8 cellular contexts compared by ENCODE assay signal in genomic region chr10:117004627-117005453, GRCh38. TPM values are rescaled to one million over a fixed set of nuclear protein-coding genes. Genes with fewer than 3 reads are reported as not detected.
DNase-seq lines count a peak whose midpoint lies in the region; ATAC-seq and TF ChIP-seq lines count a peak whose summit lies in the region.

Gene SHTN1 (minus strand): TSS chr10:117005187. CDS start chr10:117005079, 108 bp downstream.

- H3K4me1 Mint-ChIP-seq in T-cell: peaks cover 5 to 10% (median 6%) of the 10 kb centered on the region in 3 donors

- H3K27me3 ChIP-seq in HCT116 (ENCODE audit: insufficient read depth, low read length) (no peaks in the 10 kb centered on the region), kidney epithelial cell (ENCODE audit: control insufficient read depth, insufficient read depth, low read length) (no peaks in the 10 kb centered on the region), spleen (replicated peaks in 1 of 7) (peaks cover 0 to 49% (median 12%) of the 10 kb centered on the region in 7 donors)

- H3K9ac ChIP-seq in HCT116 (ENCODE audit: low read length): peak within 1 kb of the TSS; percentile 93

- DNase-seq in GM03348 (ENCODE audit: low spot score): peak; percentile 79
- peak; percentile 84 for DNase-seq in HCT116 (ENCODE audit: low read depth, low spot score)
- peak; percentile 65 to 93 (median 87) for DNase-seq in NCI-H1417 (lab: John Stamatoyannopoulos, UW)
- peak in 21 of 34 experiments; percentile 4 to 36 (median 11) for DNase-seq in T-cell
- DNase-seq in cerebellum (ENCODE audit: low spot score): peak; percentile 67
- peak; percentile 21 for DNase-seq in kidney epithelial cell (ENCODE audit: low read depth)
- peak; percentile 79 for DNase-seq in spleen
- DNase-seq in COLO829 (ENCODE audit: low spot score): no peak

- BruUV-seq in HCT116 (replicated peaks; lab: Mats Ljungman, UMichigan): no TSS peak

- H3K9me2 ChIP-seq in HCT116 (ENCODE audit: insufficient read depth): no peaks in the 10 kb centered on the region

- H3K4me3 ChIP-seq in HCT116 (replicated peaks in 1 of 2; ENCODE audit: low read depth in 1 of 2, low read length in 2 of 2) (peak within 1 kb of the TSS; percentile 85 to 89), kidney epithelial cell (ENCODE audit: low read depth, low read length) (peak within 1 kb of the TSS; percentile 83), spleen (peak within 1 kb of the TSS; percentile 55 to 85 (median 64))

- intact Hi-C loops in HCT116 (cut with micrococcal nuclease) (loop anchor here (1.0 to 5.0 kb wide), 2 partner anchors 58 to 162 kb away; no protein-coding TSS in a partner anchor), spleen (cut with DNase I; ENCODE audit: low total_unique reads) (no loop called here)

- H3K27me3 Mint-ChIP-seq in T-cell: peaks cover 29 to 46% of the 10 kb centered on the region in 2 donors

- 1% methylated on average over 34 to 80 of the region's 80 CpGs for WGBS in spleen, 5 donors

- RAD21 ChIA-PET in HCT116 (lab: Charles Lee; ENCODE audit: low non-redundant PET in 1 of 2, low total read pairs in 2 of 2, uncharacterized antibody in 2 of 2, unreplicated experiment in 2 of 2): no interaction called here

- no peaks in the 10 kb centered on the region for H3K9me3 Mint-ChIP-seq in T-cell

- ATAC-seq in HCT116 (peak; percentile 89), T-cell (replicated peaks in 1 of 4) (peak; percentile 58 to 77 (median 66))

- H2AFZ ChIP-seq in HCT116 (ENCODE audit: low read depth, low read length, poor library complexity, severe bottlenecking): peak within 1 kb of the TSS; percentile 37

- TF ChIP-seq CTCF in HCT116 (IDR thresholded peaks at IDR 0.05 in 2 of 3, conservative IDR thresholded peaks at IDR 0.05 in 1 of 3; ENCODE audit: borderline replicate concordance in 1 of 3, insufficient read depth in 1 of 3, low read depth in 2 of 3, low read length in 2 of 3): peak in 2 of 3 experiments; percentile 12 to 22; a peak in 2 of 6 replicates
- no peak for TF ChIP-seq CTCF in kidney epithelial cell (IDR thresholded peaks at IDR 0.05; ENCODE audit: insufficient read depth, low read length, poor library complexity, severe bottlenecking)
- no peak for TF ChIP-seq CTCF in spleen (IDR thresholded peaks at IDR 0.05 in 8 of 11, conservative IDR thresholded peaks at IDR 0.05 in 3 of 11)

- no peaks in the 10 kb centered on the region for H4K20me1 ChIP-seq in HCT116 (ENCODE audit: insufficient read depth)

- peak within 1 kb of the TSS; percentile 95 for H3K4me2 ChIP-seq in HCT116 (ENCODE audit: low read length)

- H3K27ac ChIP-seq in HCT116 (ENCODE audit: low read depth, low read length): peak within 1 kb of the TSS; percentile 92
- peak within 1 kb of the TSS in 6 of 8 donors; percentile 38 to 81 (median 66) for H3K27ac ChIP-seq in spleen

- POLR2A ChIA-PET in HCT116 (lab: Charles Lee): interaction anchor here (0.8 to 1.0 kb wide), 3 partner anchors 15 to 32 kb away, joined by 4 read pairs; no protein-coding TSS in a partner anchor
- POLR2A ChIA-PET in T-cell (lab: Charles Lee): no interaction called here

- H3K79me2 ChIP-seq in HCT116 (ENCODE audit: insufficient read depth, low read length): peaks cover 49% of the 10 kb centered on the region

- no peak within 1 kb of the TSS for H3K27ac Mint-ChIP-seq in T-cell

- CTCF ChIA-PET in HCT116 (lab: Charles Lee): interaction anchor here (0.7 to 2.1 kb wide), 7 partner anchors 57 to 216 kb away, joined by 3 to 8 read pairs (median 5); no protein-coding TSS in a partner anchor
- CTCF ChIA-PET in T-cell (lab: Charles Lee): no interaction called here

- TF ChIP-seq POLR2A in HCT116 (IDR thresholded peaks at IDR 0.05; ENCODE audit: borderline replicate concordance, extremely low read depth, insufficient read depth, insufficient read length) (peak; percentile 56), spleen (IDR thresholded peaks at IDR 0.05) (no peak)

- H3K36me3 ChIP-seq in HCT116 (ENCODE audit: control insufficient read depth in 1 of 2, insufficient read depth in 2 of 2, low read length in 2 of 2) (peaks cover 0 to 9% of the 10 kb centered on the region in 2 experiments; a peak in 1 of 4 replicates), kidney epithelial cell (ENCODE audit: control insufficient read depth, insufficient read depth, low read length) (no peaks in the 10 kb centered on the region), spleen (no peaks in the 10 kb centered on the region)

- H3K36me3 Mint-ChIP-seq in T-cell: no peaks in the 10 kb centered on the region

- no peaks in the 10 kb centered on the region for H3K9me3 ChIP-seq in HCT116 (ENCODE audit: control insufficient read depth in 1 of 2, insufficient read depth in 1 of 2, low read depth in 1 of 2, low read length in 2 of 2)
- H3K9me3 ChIP-seq in spleen: no peaks in the 10 kb centered on the region

- H3K4me3 Mint-ChIP-seq in T-cell: peak within 1 kb of the TSS; percentile 45 to 67 (median 61)

- no peak for TF ChIP-seq RAD21 in HCT116 (IDR thresholded peaks at IDR 0.05; ENCODE audit: low read depth)

- H3K4me1 ChIP-seq in HCT116 (ENCODE audit: control insufficient read depth in 1 of 2, insufficient read depth in 2 of 2, low read length in 2 of 2): peaks cover 25 to 36% of the 10 kb centered on the region in 2 experiments
- peaks cover 0 to 26% (median 17%) of the 10 kb centered on the region in 6 donors for H3K4me1 ChIP-seq in spleen

TF ChIP-seq in HCT116, 20 proteins besides CTCF, POLR2A, EP300 and RAD21 (continues in another document):
- TF ChIP-seq EZH2phosphoT487 (IDR thresholded peaks at IDR 0.05; ENCODE audit: borderline replicate concordance) (no peak), MAX (IDR thresholded peaks at IDR 0.05) (peak; percentile 84), REST (IDR thresholded peaks at IDR 0.05; ENCODE audit: low read depth) (no peak), ATF3 (IDR thresholded peaks at IDR 0.05) (no peak; the same call in 1 of the 2 replicates), JUND (IDR thresholded peaks at IDR 0.05) (no peak), TCF7L2 (IDR thresholded peaks at IDR 0.05; ENCODE audit: borderline replicate concordance, extremely low read depth, insufficient read depth, insufficient read length) (peak; percentile 50), EZH2 (IDR thresholded peaks at IDR 0.05) (no peak), SIN3A (IDR thresholded peaks at IDR 0.05; ENCODE audit: low read depth) (peak; percentile 86), YY1 (IDR thresholded peaks at IDR 0.05; ENCODE audit: extremely low read depth, insufficient replicate concordance, low read depth, low read length) (peak; percentile 76), ZNF274 (IDR thresholded peaks at IDR 0.05; ENCODE audit: low read depth, low read length) (no peak), EGR1 (IDR thresholded peaks at IDR 0.05; ENCODE audit: low read depth) (peak; percentile 88), ZBTB33 (IDR thresholded peaks at IDR 0.05; ENCODE audit: extremely low read depth, insufficient replicate concordance, low read length) (no peak), POLR2AphosphoS5 (IDR thresholded peaks at IDR 0.05; ENCODE audit: low read depth, low read length) (peak; percentile 13; the same call in 1 of the 2 replicates)

RNA-seq across cellular contexts. Expression of gene SHTN1, which starts in this region (rescaled TPM):
- 64.0 TPM for total RNA-seq in HCT116 (2021; ENCODE audit: unreplicated experiment)
- polyA plus RNA-seq in HCT116 (2012): 12.2 and 17.6 TPM in 2 replicates
- total RNA-seq in T-cell: under 1 TPM; 0.35 to 0.80 (median 0.44) TPM
- 22.9 TPM for total RNA-seq in cerebellum
- 12.0 TPM in 2 replicates for total RNA-seq in kidney epithelial cell
- total RNA-seq in spleen: 10 to 100 TPM; 13.9 to 28.3 (median 19.4) TPM
- 1 to 10 TPM; 2.9 to 5.1 (median 3.4) TPM for polyA plus RNA-seq in spleen

Comparison
In these comparisons a context has a peak if more than half of its experiments do, and no peak if none do; other contexts are left out.
1. Peak in DNase-seq and ATAC-seq in T-cell; RNA of the gene not detected or under 1 TPM.
2. CTCF ChIP-seq: peak in HCT116 (2 of 3); none in kidney epithelial cell (single experiment) and spleen (0 of 11).
3. Peak in every context shown above with its lines, with median percentiles within 50 percentile points of each other: H3K4me3 ChIP-seq.